Comparison of ENCODE assay signal across 41 cellular contexts in genomic region chrX:50381729-50382415, GRCh38.
"Had no signal": no experiment of that assay in that cellular context is flagged by ENCODE, and none has a peak within 500 bp of the region (broad histone marks: within the 10 kb centered on the region; RNA-seq: fewer than 3 reads in every experiment).

No MANE protein-coding gene starts in this region.

- H3K36me3 ChIP-seq: adrenal gland, ascending aorta, brain microvascular endothelial cell, breast epithelium, cardiac muscle cell had no signal

- H3K4me3 ChIP-seq: adrenal gland, ascending aorta, body of pancreas, breast epithelium, cardiac muscle cell had no signal

- H3K27ac Mint-ChIP-seq: activated naive CD4-positive, alpha-beta T cell treated with anti-CD3 and anti-CD28 coated beads for 36 hours; activated naive CD4-positive, alpha-beta T cell treated with anti-CD3 and anti-CD28 coated beads, Interleukin-2, amount 10 ng/mL, durations not matched to agents 7 days and 5 days; activated naive CD4-positive, alpha-beta T cell treated with anti-CD3 and anti-CD28 coated beads, Interleukin-2, amount 50 U/mL, for 24 hours; activated naive CD4-positive, alpha-beta T cell treated with anti-CD3 and anti-CD28 coated beads, Interleukin-2, amount 50 U/mL, for 72 hours; activated naive CD8-positive, alpha-beta T cell; activated naive CD8-positive, alpha-beta T cell treated with anti-CD3 and anti-CD28 coated beads for 36 hours; activated naive CD8-positive, alpha-beta T cell treated with anti-CD3 and anti-CD28 coated beads, Interleukin-2, amount 10 ng/mL, durations not matched to agents 7 days and 5 days; activated naive CD8-positive, alpha-beta T cell treated with anti-CD3 and anti-CD28 coated beads, Interleukin-2, amount 50 U/mL, for 24 hours; activated T-cell treated with anti-CD3 and anti-CD28 coated beads, Interleukin-2, amount 50 U/mL, for 24 hours; activated T-cell treated with anti-CD3 and anti-CD28 coated beads, Interleukin-2, amount 50 U/mL, for 72 hours; activated T-helper 1 cell treated with anti-CD3 and anti-CD28 coated beads, Interleukin-12 subunit alpha, Interleukin-12 subunit beta, Interleukin-2, Interleukin-4 antibody, amounts not matched to agents 30 ng/mL and 10 ng/mL and 1 ng/mL, durations not matched to agents 14 hours and 24 hours and 36 hours; activated T-helper 17 cell treated with anti-CD3 and anti-CD28 coated beads, Interleukin-2, amount 50 U/mL, for 72 hours; activated T-helper 2 cell treated with anti-CD3 and anti-CD28 coated beads, Interferon-gamma antibody, Interleukin-2, Interleukin-4, amounts not matched to agents 10 μg/mL and 5 μg/mL and 100 μg/mL, durations not matched to agents 14 hours and 24 hours and 36 hours; brain had no signal

- H3K27ac ChIP-seq: adrenal gland, ascending aorta, body of pancreas, brain microvascular endothelial cell, breast epithelium, cardiac muscle cell had no signal

- H3K4me1 ChIP-seq: adrenal gland, ascending aorta, body of pancreas, breast epithelium had no signal

- H3K36me3 Mint-ChIP-seq: activated naive CD4-positive, alpha-beta T cell treated with anti-CD3 and anti-CD28 coated beads, Interleukin-2, amount 10 ng/mL, durations not matched to agents 7 days and 5 days; activated naive CD4-positive, alpha-beta T cell treated with anti-CD3 and anti-CD28 coated beads, Interleukin-2, amount 50 U/mL, for 24 hours; activated naive CD4-positive, alpha-beta T cell treated with anti-CD3 and anti-CD28 coated beads, Interleukin-2, amount 50 U/mL, for 72 hours; activated naive CD8-positive, alpha-beta T cell; activated naive CD8-positive, alpha-beta T cell treated with anti-CD3 and anti-CD28 coated beads for 36 hours; activated naive CD8-positive, alpha-beta T cell treated with anti-CD3 and anti-CD28 coated beads, Interleukin-2, amount 10 ng/mL, durations not matched to agents 7 days and 5 days; brain had no signal

- ATAC-seq: activated naive CD4-positive, alpha-beta T cell treated with anti-CD3 and anti-CD28 coated beads, Interleukin-2, amount 50 U/mL, for 72 hours; activated naive CD8-positive, alpha-beta T cell treated with anti-CD3 and anti-CD28 coated beads, Interleukin-2, amount 50 U/mL, for 24 hours; activated T-cell treated with anti-CD3 and anti-CD28 coated beads, Interleukin-2, amount 50 U/mL, for 4 hours; activated T-cell treated with anti-CD3 and anti-CD28 coated beads, Interleukin-2, amount 50 U/mL, for 72 hours; activated T-helper 17 cell treated with anti-CD3 and anti-CD28 coated beads, Interleukin-2, amount 50 U/mL, for 72 hours; body of pancreas had no signal

- H3K4me3 Mint-ChIP-seq: activated naive CD4-positive, alpha-beta T cell treated with anti-CD3 and anti-CD28 coated beads for 36 hours; activated naive CD4-positive, alpha-beta T cell treated with anti-CD3 and anti-CD28 coated beads, Interleukin-2, amount 10 ng/mL, durations not matched to agents 7 days and 5 days; activated naive CD4-positive, alpha-beta T cell treated with anti-CD3 and anti-CD28 coated beads, Interleukin-2, amount 50 U/mL, for 24 hours; activated naive CD8-positive, alpha-beta T cell; activated naive CD8-positive, alpha-beta T cell treated with anti-CD3 and anti-CD28 coated beads for 36 hours; activated naive CD8-positive, alpha-beta T cell treated with anti-CD3 and anti-CD28 coated beads, Interleukin-2, amount 10 ng/mL, durations not matched to agents 7 days and 5 days; activated naive CD8-positive, alpha-beta T cell treated with anti-CD3 and anti-CD28 coated beads, Interleukin-2, amount 50 U/mL, for 24 hours; activated T-cell treated with anti-CD3 and anti-CD28 coated beads, Interleukin-2, amount 50 U/mL, for 24 hours; activated T-cell treated with anti-CD3 and anti-CD28 coated beads, Interleukin-2, amount 50 U/mL, for 4 hours; activated T-cell treated with anti-CD3 and anti-CD28 coated beads, Interleukin-2, amount 50 U/mL, for 72 hours; activated T-helper 1 cell treated with anti-CD3 and anti-CD28 coated beads, Interleukin-12 subunit alpha, Interleukin-12 subunit beta, Interleukin-2, Interleukin-4 antibody, amounts not matched to agents 30 ng/mL and 10 ng/mL and 1 ng/mL, durations not matched to agents 14 hours and 24 hours and 36 hours; activated T-helper 17 cell treated with anti-CD3 and anti-CD28 coated beads, Interleukin-2, amount 50 U/mL, for 72 hours; brain; central memory CD8-positive, alpha-beta T cell had no signal

- FAIRE-seq: astrocyte, bronchial epithelial cell had no signal

- H3K27me3 ChIP-seq: adrenal gland, ascending aorta, body of pancreas, brain microvascular endothelial cell, cardiac muscle cell had no signal

- H3K9me3 Mint-ChIP-seq: activated naive CD4-positive, alpha-beta T cell treated with anti-CD3 and anti-CD28 coated beads for 36 hours; activated naive CD4-positive, alpha-beta T cell treated with anti-CD3 and anti-CD28 coated beads, Interleukin-2, amount 10 ng/mL, durations not matched to agents 7 days and 5 days; activated naive CD4-positive, alpha-beta T cell treated with anti-CD3 and anti-CD28 coated beads, Interleukin-2, amount 50 U/mL, for 24 hours; activated naive CD4-positive, alpha-beta T cell treated with anti-CD3 and anti-CD28 coated beads, Interleukin-2, amount 50 U/mL, for 72 hours; activated naive CD8-positive, alpha-beta T cell treated with anti-CD3 and anti-CD28 coated beads for 36 hours; activated naive CD8-positive, alpha-beta T cell treated with anti-CD3 and anti-CD28 coated beads, Interleukin-2, amount 10 ng/mL, durations not matched to agents 7 days and 5 days; activated naive CD8-positive, alpha-beta T cell treated with anti-CD3 and anti-CD28 coated beads, Interleukin-2, amount 50 U/mL, for 24 hours; activated T-cell treated with anti-CD3 and anti-CD28 coated beads, Interleukin-2, amount 50 U/mL, for 24 hours; activated T-cell treated with anti-CD3 and anti-CD28 coated beads, Interleukin-2, amount 50 U/mL, for 4 hours; activated T-cell treated with anti-CD3 and anti-CD28 coated beads, Interleukin-2, amount 50 U/mL, for 72 hours; activated T-helper 1 cell treated with anti-CD3 and anti-CD28 coated beads, Interleukin-12 subunit alpha, Interleukin-12 subunit beta, Interleukin-2, Interleukin-4 antibody, amounts not matched to agents 30 ng/mL and 10 ng/mL and 1 ng/mL, durations not matched to agents 14 hours and 24 hours and 36 hours; activated T-helper 17 cell treated with anti-CD3 and anti-CD28 coated beads, Interleukin-2, amount 50 U/mL, for 72 hours; activated T-helper 2 cell treated with anti-CD3 and anti-CD28 coated beads, Interferon-gamma antibody, Interleukin-2, Interleukin-4, amounts not matched to agents 10 μg/mL and 5 μg/mL and 100 μg/mL, durations not matched to agents 14 hours and 24 hours and 36 hours; brain; central memory CD8-positive, alpha-beta T cell had no signal

- DNase-seq: activated effector memory CD4-positive, alpha-beta T cell treated with anti-CD3 and anti-CD28 coated beads, Interleukin-2, amount 50 U/mL, for 16 hours; activated effector memory CD4-positive, alpha-beta T cell treated with Interleukin-2 at 50 U/mL for 16 hours; activated gamma-delta T cell; activated gamma-delta T cell treated with Interleukin-2 at 50 U/mL for 16 hours; activated naive CD4-positive, alpha-beta T cell; activated naive CD4-positive, alpha-beta T cell treated with anti-CD3 and anti-CD28 coated beads for 36 hours; activated naive CD4-positive, alpha-beta T cell treated with anti-CD3 and anti-CD28 coated beads, Interleukin-2, amount 10 ng/mL, durations not matched to agents 7 days and 5 days; activated naive CD4-positive, alpha-beta T cell treated with anti-CD3 and anti-CD28 coated beads, Interleukin-2, amount 50 U/mL, for 16 hours; activated naive CD4-positive, alpha-beta T cell treated with Interleukin-2 at 50 U/mL for 16 hours; activated naive CD8-positive, alpha-beta T cell treated with anti-CD3 and anti-CD28 coated beads for 36 hours; activated naive CD8-positive, alpha-beta T cell treated with anti-CD3 and anti-CD28 coated beads, Interleukin-2, amount 10 ng/mL, durations not matched to agents 7 days and 5 days; activated naive CD8-positive, alpha-beta T cell treated with anti-CD3 and anti-CD28 coated beads, Interleukin-2, amount 50 U/mL, for 24 hours; activated T-cell treated with anti-CD3 and anti-CD28 coated beads for 4 hours; activated T-cell treated with anti-CD3 and anti-CD28 coated beads, Interleukin-2, amount 50 U/mL, for 1 hour; activated T-cell treated with anti-CD3 and anti-CD28 coated beads, Interleukin-2, amount 50 U/mL, for 24 hours; activated T-cell treated with anti-CD3 and anti-CD28 coated beads, Interleukin-2, amount 50 U/mL, for 4 hours; activated T-cell treated with anti-CD3 and anti-CD28 coated beads, Interleukin-2, amount 50 U/mL, for 48 hours; activated T-cell treated with anti-CD3 and anti-CD28 coated beads, Interleukin-2, amount 50 U/mL, for 72 hours; adrenal gland; amniotic stem cell; amygdala; anterior cingulate cortex; aorta; body of pancreas; brain microvascular endothelial cell; caudate nucleus; central memory CD4-positive, alpha-beta T cell; cerebellar nuclear complex had no signal

- H3K4me1 Mint-ChIP-seq: activated naive CD4-positive, alpha-beta T cell treated with anti-CD3 and anti-CD28 coated beads, Interleukin-2, amount 10 ng/mL, durations not matched to agents 7 days and 5 days; activated naive CD4-positive, alpha-beta T cell treated with anti-CD3 and anti-CD28 coated beads, Interleukin-2, amount 50 U/mL, for 24 hours; activated naive CD8-positive, alpha-beta T cell treated with anti-CD3 and anti-CD28 coated beads for 36 hours; activated naive CD8-positive, alpha-beta T cell treated with anti-CD3 and anti-CD28 coated beads, Interleukin-2, amount 10 ng/mL, durations not matched to agents 7 days and 5 days; activated naive CD8-positive, alpha-beta T cell treated with anti-CD3 and anti-CD28 coated beads, Interleukin-2, amount 50 U/mL, for 24 hours; activated T-helper 17 cell treated with anti-CD3 and anti-CD28 coated beads, Interleukin-2, amount 50 U/mL, for 72 hours; brain had no signal

- H3K9me3 ChIP-seq: adrenal gland, ascending aorta, body of pancreas, breast epithelium had no signal

- H3K27me3 Mint-ChIP-seq: activated naive CD4-positive, alpha-beta T cell treated with anti-CD3 and anti-CD28 coated beads, Interleukin-2, amount 10 ng/mL, durations not matched to agents 7 days and 5 days; activated naive CD4-positive, alpha-beta T cell treated with anti-CD3 and anti-CD28 coated beads, Interleukin-2, amount 50 U/mL, for 24 hours; activated naive CD8-positive, alpha-beta T cell treated with anti-CD3 and anti-CD28 coated beads for 36 hours; activated naive CD8-positive, alpha-beta T cell treated with anti-CD3 and anti-CD28 coated beads, Interleukin-2, amount 10 ng/mL, durations not matched to agents 7 days and 5 days; activated naive CD8-positive, alpha-beta T cell treated with anti-CD3 and anti-CD28 coated beads, Interleukin-2, amount 50 U/mL, for 24 hours; activated T-helper 17 cell treated with anti-CD3 and anti-CD28 coated beads, Interleukin-2, amount 50 U/mL, for 72 hours; central memory CD8-positive, alpha-beta T cell had no signal
